In genomic region chr12:25435431-25435830, GRCh38 we compare ENCODE assay signal across 15 cellular contexts.
"Had no signal": no experiment of that assay in that cellular context is flagged by ENCODE, and none has a peak within 500 bp of the region (broad histone marks: within the 10 kb centered on the region; RNA-seq: fewer than 3 reads in every experiment).

No MANE protein-coding gene starts in this region.

- H3K9me3 Mint-ChIP-seq: activated CD4-positive, alpha-beta memory T cell treated with anti-CD3 and anti-CD28 coated beads for 36 hours; activated naive CD4-positive, alpha-beta T cell treated with anti-CD3 and anti-CD28 coated beads, Interleukin-2, amount 50 U/mL, for 72 hours; natural killer cell had no signal

- H3K4me3 Mint-ChIP-seq: activated CD4-positive, alpha-beta memory T cell treated with anti-CD3 and anti-CD28 coated beads for 36 hours had no signal

- H3K27me3 Mint-ChIP-seq: activated CD8-positive, alpha-beta memory T cell treated with anti-CD3 and anti-CD28 coated beads, Interleukin-2, amount 10 ng/mL, durations not matched to agents 7 days and 5 days had no signal

- FAIRE-seq: colon, endometrium, kidney had no signal

- H3K27me3 ChIP-seq: left lung, sigmoid colon, upper lobe of right lung had no signal

- H3K27ac ChIP-seq: left lung, thoracic aorta, upper lobe of right lung, WERI-Rb-1 had no signal

- H3K9me3 ChIP-seq: left lung, sigmoid colon, thoracic aorta, upper lobe of right lung had no signal

- H3K27ac Mint-ChIP-seq: activated CD4-positive, alpha-beta memory T cell treated with anti-CD3 and anti-CD28 coated beads for 36 hours; natural killer cell had no signal

- DNase-seq: activated CD4-positive, alpha-beta memory T cell treated with anti-CD3 and anti-CD28 coated beads for 36 hours; activated CD8-positive, alpha-beta memory T cell treated with anti-CD3 and anti-CD28 coated beads, Interleukin-2, amount 10 ng/mL, durations not matched to agents 7 days and 5 days; activated effector memory CD4-positive, alpha-beta T cell treated with anti-CD3 and anti-CD28 coated beads, Interleukin-2, amount 50 U/mL, for 16 hours; kidney; left lung; natural killer cell; sigmoid colon; stimulated activated CD4-positive, alpha-beta T cell treated with anti-CD3 and anti-CD28 coated beads, Interleukin-12 subunit alpha, Interleukin-12 subunit beta, amount 100 ng/mL, for 4 hours; stimulated activated CD4-positive, alpha-beta T cell treated with anti-CD3 and anti-CD28 coated beads, Interleukin-2, amount 100 ng/mL, for 24 hours; upper lobe of right lung; WERI-Rb-1 had no signal

- H3K36me3 Mint-ChIP-seq: activated CD4-positive, alpha-beta memory T cell treated with anti-CD3 and anti-CD28 coated beads for 36 hours; activated naive CD4-positive, alpha-beta T cell treated with anti-CD3 and anti-CD28 coated beads, Interleukin-2, amount 50 U/mL, for 72 hours; natural killer cell had no signal

- H3K36me3 ChIP-seq: left lung, sigmoid colon, thoracic aorta, upper lobe of right lung, WERI-Rb-1 had no signal
